ENCODE assay signal across 1 cellular context in the genomic region with DNA sequence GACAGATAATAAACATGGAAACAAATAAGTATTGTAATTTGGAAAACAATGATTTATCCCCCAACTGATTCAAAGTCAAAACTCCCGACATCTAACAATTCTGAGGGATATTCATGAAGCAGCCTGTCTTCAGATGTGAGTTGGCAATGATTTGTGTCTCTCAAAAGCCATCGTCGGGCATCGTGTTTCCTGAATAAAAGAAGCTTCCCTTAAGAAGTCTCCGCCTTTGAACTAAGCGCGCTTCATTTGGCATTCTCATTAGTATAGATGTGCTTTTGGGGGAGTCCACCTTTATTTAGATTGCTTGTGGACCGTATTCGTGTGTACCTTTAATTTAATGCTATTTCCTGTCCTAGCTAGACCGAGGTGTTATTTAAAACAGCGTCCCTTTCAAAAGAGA.
TF ChIP-seq lines count a peak whose summit lies in the region.

No MANE protein-coding gene starts in this region.

TF ChIP-seq in GM23338, 12 proteins besides CTCF, POLR2A, EP300 and RAD21 (continued from another document):
- TF ChIP-seq, protein P1, sequence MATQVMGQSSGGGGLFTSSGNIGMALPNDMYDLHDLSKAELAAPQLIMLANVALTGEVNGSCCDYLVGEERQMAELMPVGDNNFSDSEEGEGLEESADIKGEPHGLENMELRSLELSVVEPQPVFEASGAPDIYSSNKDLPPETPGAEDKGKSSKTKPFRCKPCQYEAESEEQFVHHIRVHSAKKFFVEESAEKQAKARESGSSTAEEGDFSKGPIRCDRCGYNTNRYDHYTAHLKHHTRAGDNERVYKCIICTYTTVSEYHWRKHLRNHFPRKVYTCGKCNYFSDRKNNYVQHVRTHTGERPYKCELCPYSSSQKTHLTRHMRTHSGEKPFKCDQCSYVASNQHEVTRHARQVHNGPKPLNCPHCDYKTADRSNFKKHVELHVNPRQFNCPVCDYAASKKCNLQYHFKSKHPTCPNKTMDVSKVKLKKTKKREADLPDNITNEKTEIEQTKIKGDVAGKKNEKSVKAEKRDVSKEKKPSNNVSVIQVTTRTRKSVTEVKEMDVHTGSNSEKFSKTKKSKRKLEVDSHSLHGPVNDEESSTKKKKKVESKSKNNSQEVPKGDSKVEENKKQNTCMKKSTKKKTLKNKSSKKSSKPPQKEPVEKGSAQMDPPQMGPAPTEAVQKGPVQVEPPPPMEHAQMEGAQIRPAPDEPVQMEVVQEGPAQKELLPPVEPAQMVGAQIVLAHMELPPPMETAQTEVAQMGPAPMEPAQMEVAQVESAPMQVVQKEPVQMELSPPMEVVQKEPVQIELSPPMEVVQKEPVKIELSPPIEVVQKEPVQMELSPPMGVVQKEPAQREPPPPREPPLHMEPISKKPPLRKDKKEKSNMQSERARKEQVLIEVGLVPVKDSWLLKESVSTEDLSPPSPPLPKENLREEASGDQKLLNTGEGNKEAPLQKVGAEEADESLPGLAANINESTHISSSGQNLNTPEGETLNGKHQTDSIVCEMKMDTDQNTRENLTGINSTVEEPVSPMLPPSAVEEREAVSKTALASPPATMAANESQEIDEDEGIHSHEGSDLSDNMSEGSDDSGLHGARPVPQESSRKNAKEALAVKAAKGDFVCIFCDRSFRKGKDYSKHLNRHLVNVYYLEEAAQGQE (IDR thresholded peaks at IDR 0.05; ENCODE audit: unreplicated experiment) = no peak
- no peak for TF ChIP-seq POLR2AphosphoS5 (IDR thresholded peaks at IDR 0.05; ENCODE audit: low read depth)
- TF ChIP-seq ZNF114 (CRISPR knock-in tag; IDR thresholded peaks at IDR 0.05) = no peak
- TF ChIP-seq ZNF331 (CRISPR knock-in tag; IDR thresholded peaks at IDR 0.05; ENCODE audit: low read depth) = no peak
- TF ChIP-seq JUNB (IDR thresholded peaks at IDR 0.05; ENCODE audit: unreplicated experiment) = no peak
